ENCODE assay signal across 17 cellular contexts in genomic region chr4:19689511-19689910, GRCh38.
DNase-seq lines count a peak whose midpoint lies in the region; ATAC-seq, FAIRE-seq and TF ChIP-seq lines count a peak whose summit lies in the region.
"Had no signal": no experiment of that assay in that cellular context is flagged by ENCODE, and none has a peak within 500 bp of the region (broad histone marks: within the 10 kb centered on the region; RNA-seq: fewer than 3 reads in every experiment).

No MANE protein-coding gene starts in this region.

- H3K4me1 ChIP-seq in right atrium auricular region, result peaks cover 0 to 5% of the 10 kb centered on the region in 2 donors
- H3K4me1 ChIP-seq: upper lobe of left lung had no signal

- peak; percentile 41 for ATAC-seq in left ventricle myocardium superior
- ATAC-seq: GM12878; GM23338; naive thymus-derived CD8-positive, alpha-beta T cell had no signal

- no peak for FAIRE-seq in urothelium cell line (lab: Jason Lieb, UNC)
- FAIRE-seq: GM12878 had no signal

- H3K9me3 ChIP-seq in right atrium auricular region, result no peaks in the 10 kb centered on the region
- H3K9me3 ChIP-seq: SJCRH30, upper lobe of left lung had no signal

- no peak overlapping the region for H3K27ac ChIP-seq in right atrium auricular region
- H3K27ac ChIP-seq: SJCRH30, upper lobe of left lung had no signal

- DNase-seq in left ventricle myocardium superior (no peak), right atrium auricular region (ENCODE audit: low spot score) (no peak), astrocyte of the hippocampus (ENCODE audit: low read depth, low spot score) (peak; percentile 92), iPS-NIHi11 (ENCODE audit: low spot score) (peak; percentile 6), urothelium cell line (ENCODE audit: low spot score) (peak; percentile 29), T-helper 1 cell (no peak), GM20000 (ENCODE audit: low spot score) (no peak)
- DNase-seq in effector CD4-positive, alpha-beta T cell, result no peak
- DNase-seq: 8988T; activated T-cell treated with anti-CD3 and anti-CD28 coated beads, Interleukin-2, amount 50 U/mL, for 24 hours; naive thymus-derived CD8-positive, alpha-beta T cell; NCI-H1436; NCI-H748 treated with DMSO at 0.1 percent for 48 hours; SJCRH30; upper lobe of left lung had no signal

- intact Hi-C loops in left ventricle myocardium superior (cut with micrococcal nuclease), result no loop called here

- H3K27me3 ChIP-seq in right atrium auricular region, result no peaks in the 10 kb centered on the region
- H3K27me3 ChIP-seq: SJCRH30, upper lobe of left lung had no signal

- no peak for TF ChIP-seq CTCF in right atrium auricular region (IDR thresholded peaks at IDR 0.05)
- no peak for TF ChIP-seq CTCF in GM20000 (IDR thresholded peaks at IDR 0.05; ENCODE audit: extremely low read depth, missing control alignments)

- H3K36me3 ChIP-seq in right atrium auricular region, result no peaks in the 10 kb centered on the region
- H3K36me3 ChIP-seq: SJCRH30, upper lobe of left lung had no signal

- no peak overlapping the region for H3K4me3 ChIP-seq in right atrium auricular region
- H3K4me3 ChIP-seq: GM12878, GM23338, SJCRH30, upper lobe of left lung had no signal

Comparison
In these comparisons a context has a peak if more than half of its experiments do, and no peak if none do; other contexts are left out.
1. DNase-seq: peak in astrocyte of the hippocampus (single experiment), iPS-NIHi11 (single experiment) and urothelium cell line (single experiment); none in left ventricle myocardium superior (single experiment), right atrium auricular region (single experiment), effector CD4-positive, alpha-beta T cell (single experiment), T-helper 1 cell (0 of 5) and GM20000 (single experiment).